ENCODE assay signal across 1 cellular context in genomic region chr11:78350646-78351165, GRCh38.
TF ChIP-seq lines count a peak whose summit lies in the region.

No MANE protein-coding gene starts in this region.

TF ChIP-seq in WTC11, 78 proteins besides CTCF, POLR2A, EP300 and RAD21 (continued from another document):
- TF ChIP-seq ZNF121 (CRISPR knock-in tag; IDR thresholded peaks at IDR 0.05) (no peak), PREB (CRISPR knock-in tag; IDR thresholded peaks at IDR 0.05; ENCODE audit: borderline replicate concordance) (no peak), E2F1 (CRISPR knock-in tag; IDR thresholded peaks at IDR 0.05) (no peak), MLX (CRISPR knock-in tag; IDR thresholded peaks at IDR 0.05) (no peak), KAT7 (CRISPR knock-in tag; IDR thresholded peaks at IDR 0.05; ENCODE audit: borderline replicate concordance) (no peak), IRF2 (CRISPR knock-in tag; IDR thresholded peaks at IDR 0.05; ENCODE audit: borderline replicate concordance, low read depth) (no peak), AFF4 (CRISPR knock-in tag; IDR thresholded peaks at IDR 0.05; ENCODE audit: borderline replicate concordance) (no peak), ZMAT4 (CRISPR knock-in tag; IDR thresholded peaks at IDR 0.05) (no peak), ZNF416 (CRISPR knock-in tag; IDR thresholded peaks at IDR 0.05) (no peak), ZNF138 (CRISPR knock-in tag; conservative IDR thresholded peaks at IDR 0.05) (no peak), ESRRA (CRISPR knock-in tag; IDR thresholded peaks at IDR 0.05; ENCODE audit: borderline replicate concordance) (no peak), HMGXB4 (CRISPR knock-in tag; IDR thresholded peaks at IDR 0.05) (no peak)
